ENCODE assay signal across 19 cellular contexts in the genomic region with DNA sequence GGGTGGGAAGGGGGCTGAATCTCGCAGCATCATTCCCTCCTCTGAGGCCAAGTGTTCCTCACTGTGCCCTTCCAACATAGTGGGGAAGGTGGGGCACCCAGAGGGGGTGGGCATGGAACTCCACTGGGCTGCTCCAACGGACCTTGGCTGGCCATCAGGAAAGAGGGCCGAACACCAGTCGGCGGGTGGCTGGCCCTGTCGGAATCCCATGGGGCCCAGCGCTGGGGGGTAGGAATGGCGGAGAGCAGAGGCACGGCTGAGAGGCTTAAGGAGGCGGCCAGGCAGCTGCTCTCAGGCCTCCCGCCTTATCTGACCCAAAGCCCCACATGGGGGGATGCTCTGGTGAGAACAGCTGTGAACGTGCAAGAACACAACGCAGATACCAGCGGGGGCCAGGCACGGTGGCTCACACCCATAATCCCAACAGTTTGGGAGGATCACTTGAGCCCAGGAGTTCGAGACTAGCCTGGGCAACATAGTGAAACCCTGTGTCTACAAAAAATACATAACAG.
"Had no signal": no experiment of that assay in that cellular context is flagged by ENCODE, and none has a peak within 500 bp of the region (broad histone marks: within the 10 kb centered on the region; RNA-seq: fewer than 3 reads in every experiment).

No MANE protein-coding gene starts in this region.

- ATAC-seq: activated naive CD4-positive, alpha-beta T cell treated with anti-CD3 and anti-CD28 coated beads, Interleukin-2, amount 50 U/mL, for 72 hours; activated T-helper 17 cell treated with anti-CD3 and anti-CD28 coated beads, Interleukin-2, amount 50 U/mL, for 72 hours; foreskin keratinocyte; left colon; lower lobe of right lung; naive thymus-derived CD8-positive, alpha-beta T cell; stimulated activated naive CD8-positive, alpha-beta T cell treated with anti-CD3 and anti-CD28 coated beads, Interleukin-15, Interleukin-2, amounts not matched to agents 100 U/mL and 50 U/mL, for 24 hours had no signal

- H3K36me3 ChIP-seq: neural progenitor cell, uterus had no signal

- H2AFZ ChIP-seq: neural progenitor cell had no signal

- H3K27me3 ChIP-seq: foreskin keratinocyte, tibial nerve, uterus had no signal

- H3K4me2 ChIP-seq: neural progenitor cell had no signal

- H3K9me3 ChIP-seq: lower lobe of right lung, tibial nerve, uterus had no signal

- H3K4me3 ChIP-seq: lower lobe of right lung, neural progenitor cell, tibial nerve, uterus had no signal

- DNase-seq: activated T-cell treated with anti-CD3 and anti-CD28 coated beads, Interleukin-2, amount 50 U/mL, for 1 hour; caudate nucleus; dermis blood vessel endothelial cell; effector CD8-positive, alpha-beta T cell; erythroblast; foreskin keratinocyte; left colon; lower lobe of right lung; mesendoderm; naive thymus-derived CD8-positive, alpha-beta T cell; stimulated activated CD4-positive, alpha-beta T cell treated with anti-CD3 and anti-CD28 coated beads, Interleukin-12 subunit alpha, Interleukin-12 subunit beta, amount 100 ng/mL, for 4 hours; stimulated activated CD4-positive, alpha-beta T cell treated with anti-CD3 and anti-CD28 coated beads, Interleukin-4, amount 100 ng/mL, for 4 hours; stimulated activated naive CD8-positive, alpha-beta T cell treated with anti-CD3 and anti-CD28 coated beads, Interleukin-15, Interleukin-2, amounts not matched to agents 100 U/mL and 50 U/mL, for 24 hours; T-helper 1 cell; uterus had no signal

- H3K27ac ChIP-seq: foreskin keratinocyte, lower lobe of right lung, neural progenitor cell, uterus had no signal
